ENCODE assay signal across 1 cellular context in the genomic region with DNA sequence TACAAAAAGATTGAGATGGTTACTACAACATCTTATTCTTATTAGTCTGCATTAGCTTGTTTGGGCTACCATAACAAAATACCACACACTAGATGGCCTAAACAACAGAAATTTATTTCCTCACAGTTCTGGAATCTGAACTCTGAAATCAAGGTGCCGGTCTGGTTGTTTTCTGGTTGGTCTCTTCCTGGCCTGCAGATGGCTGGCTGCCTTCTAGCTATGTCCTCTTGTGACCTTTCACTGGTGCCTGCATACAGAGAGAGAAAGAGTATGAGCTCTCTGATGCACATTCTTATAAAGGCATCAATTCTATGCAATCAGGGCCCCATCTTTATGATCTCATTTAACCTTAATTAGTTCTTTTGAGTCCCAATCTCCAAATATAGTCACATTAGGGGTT.
TF ChIP-seq lines count a peak whose summit lies in the region.

No MANE protein-coding gene starts in this region.

TF ChIP-seq in IMR-90, 13 proteins besides CTCF, POLR2A, EP300 and RAD21 (continued from another document):
- TF ChIP-seq CHD1 (IDR thresholded peaks at IDR 0.05; ENCODE audit: low read depth, low read length): no peak
- TF ChIP-seq RFX5 (IDR thresholded peaks at IDR 0.05; ENCODE audit: low read depth, low read length): no peak
- TF ChIP-seq FOS (IDR thresholded peaks at IDR 0.05; ENCODE audit: low read depth, low read length): no peak
- no peak for TF ChIP-seq SMC3 (IDR thresholded peaks at IDR 0.05; ENCODE audit: low read depth, low read length)
- TF ChIP-seq MXI1 (IDR thresholded peaks at IDR 0.05; ENCODE audit: borderline replicate concordance, low read depth, low read length): no peak
- TF ChIP-seq, protein P1, sequence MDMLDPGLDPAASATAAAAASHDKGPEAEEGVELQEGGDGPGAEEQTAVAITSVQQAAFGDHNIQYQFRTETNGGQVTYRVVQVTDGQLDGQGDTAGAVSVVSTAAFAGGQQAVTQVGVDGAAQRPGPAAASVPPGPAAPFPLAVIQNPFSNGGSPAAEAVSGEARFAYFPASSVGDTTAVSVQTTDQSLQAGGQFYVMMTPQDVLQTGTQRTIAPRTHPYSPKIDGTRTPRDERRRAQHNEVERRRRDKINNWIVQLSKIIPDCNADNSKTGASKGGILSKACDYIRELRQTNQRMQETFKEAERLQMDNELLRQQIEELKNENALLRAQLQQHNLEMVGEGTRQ (IDR thresholded peaks at IDR 0.05; ENCODE audit: low read depth, low read length): no peak
- TF ChIP-seq BHLHE40 (IDR thresholded peaks at IDR 0.05; ENCODE audit: low read depth, low read length): no peak
- TF ChIP-seq MAFK (IDR thresholded peaks at IDR 0.05; ENCODE audit: low read depth, low read length): no peak
